Comparison of ENCODE assay signal across 8 cellular contexts in genomic region chr3:49930241-49930690, GRCh38. TPM values are rescaled to one million over a fixed set of nuclear protein-coding genes. Genes with fewer than 3 reads are reported as not detected.
DNase-seq lines count a peak whose midpoint lies in the region; TF ChIP-seq lines count a peak whose summit lies in the region.

No MANE protein-coding gene starts in this region.

- H3K4me1 Mint-ChIP-seq in HFFc6 (ENCODE audit: low read depth) = peaks cover 38% of the 10 kb centered on the region
- H3K4me1 Mint-ChIP-seq in activated T-helper 2 cell treated with anti-CD3 and anti-CD28 coated beads, Interferon-gamma antibody, Interleukin-2, Interleukin-4, amounts not matched to agents 10 μg/mL and 5 μg/mL and 100 μg/mL, durations not matched to agents 14 hours and 24 hours and 36 hours (ENCODE audit: low read depth) = peaks cover 16% of the 10 kb centered on the region

- no peaks in the 10 kb centered on the region for H3K9me3 Mint-ChIP-seq in HFFc6
- H3K9me3 Mint-ChIP-seq in activated T-helper 2 cell treated with anti-CD3 and anti-CD28 coated beads, Interferon-gamma antibody, Interleukin-2, Interleukin-4, amounts not matched to agents 10 μg/mL and 5 μg/mL and 100 μg/mL, durations not matched to agents 14 hours and 24 hours and 36 hours = no peaks in the 10 kb centered on the region

- H3K9me3 ChIP-seq in iPS-15b (ENCODE audit: control insufficient read depth, insufficient read depth, low read length) = no peaks in the 10 kb centered on the region
- no peaks in the 10 kb centered on the region for H3K9me3 ChIP-seq in spleen

- H3K4me3 ChIP-seq in iPS-15b (ENCODE audit: low read depth, low read length) = peak overlapping the region; percentile 79
- peak overlapping the region; percentile 51 to 96 (median 88) for H3K4me3 ChIP-seq in spleen

- no peaks in the 10 kb centered on the region; the same call in 1 of the 2 replicates for H3K27me3 Mint-ChIP-seq in HFFc6 (ENCODE audit: insufficient read depth)
- H3K27me3 Mint-ChIP-seq in activated T-helper 2 cell treated with anti-CD3 and anti-CD28 coated beads, Interferon-gamma antibody, Interleukin-2, Interleukin-4, amounts not matched to agents 10 μg/mL and 5 μg/mL and 100 μg/mL, durations not matched to agents 14 hours and 24 hours and 36 hours (ENCODE audit: low read depth) = no peaks in the 10 kb centered on the region

- no peaks in the 10 kb centered on the region for H3K36me3 ChIP-seq in iPS-15b (ENCODE audit: control insufficient read depth, insufficient read depth, low read length)
- no peaks in the 10 kb centered on the region for H3K36me3 ChIP-seq in spleen

- no peak for DNase-seq in HFFc6
- no peak for DNase-seq in activated T-helper 2 cell treated with anti-CD3 and anti-CD28 coated beads, Interferon-gamma antibody, Interleukin-2, Interleukin-4, amounts not matched to agents 10 μg/mL and 5 μg/mL and 100 μg/mL, durations not matched to agents 14 hours and 24 hours and 36 hours (ENCODE audit: low spot score)
- no peak for DNase-seq in spleen
- no peak for DNase-seq in HT-29 (ENCODE audit: low spot score)
- no peak for DNase-seq in NCI-H1436 treated with DMSO at 0.1 percent for 48 hours (lab: John Stamatoyannopoulos, UW)
- no peak for DNase-seq in stimulated activated naive CD4-positive, alpha-beta T cell (lab: John Stamatoyannopoulos, UW)
- DNase-seq in SKM-1 (lab: John Stamatoyannopoulos, UW; ENCODE audit: unreplicated experiment) = no peak

- H3K4me3 Mint-ChIP-seq in HFFc6 = peak overlapping the region; percentile 94
- peak overlapping the region; percentile 90 for H3K4me3 Mint-ChIP-seq in activated T-helper 2 cell treated with anti-CD3 and anti-CD28 coated beads, Interferon-gamma antibody, Interleukin-2, Interleukin-4, amounts not matched to agents 10 μg/mL and 5 μg/mL and 100 μg/mL, durations not matched to agents 14 hours and 24 hours and 36 hours (ENCODE audit: low read depth)

- no peaks in the 10 kb centered on the region for H3K27me3 ChIP-seq in iPS-15b (ENCODE audit: control insufficient read depth, insufficient read depth, low read length)
- H3K27me3 ChIP-seq in spleen (replicated peaks in 1 of 7) = no peaks in the 10 kb centered on the region

- no peak for TF ChIP-seq POLR2A in spleen (IDR thresholded peaks at IDR 0.05)

- no peak overlapping the region for H3K9ac ChIP-seq in iPS-15b (ENCODE audit: low read depth, low read length)

- intact Hi-C loops in activated T-helper 2 cell treated with anti-CD3 and anti-CD28 coated beads, Interferon-gamma antibody, Interleukin-2, Interleukin-4, amounts not matched to agents 10 μg/mL and 5 μg/mL and 100 μg/mL, durations not matched to agents 14 hours and 24 hours and 36 hours (cut with micrococcal nuclease) = loop anchor here (10.0 kb wide), 1 partner anchor 365 kb away; the partner anchor contains the start of genes HYAL3, IFRD2 and NAA80
- intact Hi-C loops in spleen (cut with DNase I; ENCODE audit: low total_unique reads) = no loop called here

- 61 to 78% (median 70%) methylated on average over 15 of the region's 15 CpGs for WGBS in spleen, 5 donors

- H3K27ac ChIP-seq in spleen = peak overlapping the region; percentile 30 to 92 (median 87)

- no peak for TF ChIP-seq CTCF in HFFc6 (IDR thresholded peaks at IDR 0.05)
- TF ChIP-seq CTCF in spleen (IDR thresholded peaks at IDR 0.05 in 8 of 11, conservative IDR thresholded peaks at IDR 0.05 in 3 of 11) = no peak

- H3K36me3 Mint-ChIP-seq in HFFc6 (ENCODE audit: low read depth) = peaks cover 5% of the 10 kb centered on the region; the same call in 1 of the 2 replicates
- no peaks in the 10 kb centered on the region for H3K36me3 Mint-ChIP-seq in activated T-helper 2 cell treated with anti-CD3 and anti-CD28 coated beads, Interferon-gamma antibody, Interleukin-2, Interleukin-4, amounts not matched to agents 10 μg/mL and 5 μg/mL and 100 μg/mL, durations not matched to agents 14 hours and 24 hours and 36 hours (ENCODE audit: low read depth)

- H3K4me1 ChIP-seq in iPS-15b (ENCODE audit: control insufficient read depth, insufficient read depth, low read length) (peaks cover 10% of the 10 kb centered on the region), spleen (peaks cover 7 to 38% (median 23%) of the 10 kb centered on the region in 6 donors)

- peak overlapping the region; percentile 91 for H3K27ac Mint-ChIP-seq in HFFc6
- H3K27ac Mint-ChIP-seq in activated T-helper 2 cell treated with anti-CD3 and anti-CD28 coated beads, Interferon-gamma antibody, Interleukin-2, Interleukin-4, amounts not matched to agents 10 μg/mL and 5 μg/mL and 100 μg/mL, durations not matched to agents 14 hours and 24 hours and 36 hours = peak overlapping the region; percentile 36

RNA-seq across cellular contexts. Expression of gene MON1A, which starts 0.7 kb away (rescaled TPM):
- 10 to 100 TPM; 13.6 to 20.3 (median 15.7) TPM for total RNA-seq in HFFc6 (2021; fragmentation: NEBNext Ultra II Directional; extraction: Animal tissue kit (Norgen Biotek cat#: 25700))
- 15.1 and 15.7 TPM in 2 replicates for total RNA-seq in activated T-helper 2 cell treated with anti-CD3 and anti-CD28 coated beads, Interferon-gamma antibody, Interleukin-2, Interleukin-4, amounts not matched to agents 10 μg/mL and 5 μg/mL and 100 μg/mL, durations not matched to agents 14 hours and 24 hours and 36 hours
- total RNA-seq in spleen = 1 to 10 TPM; 5.3 to 9.3 (median 7.5) TPM
- polyA plus RNA-seq in spleen = 1 to 10 TPM; 3.4 to 5.9 (median 4.5) TPM
- total RNA-seq in HT-29 (2014; rRNA removed; shearing (Covaris generic)) = 13.6 and 15.1 TPM in 2 replicates

RNA-seq across cellular contexts. Expression of gene RBM6, which starts 9.7 kb away (rescaled TPM):
- 10 to 100 TPM; 32.5 to 41.6 (median 34.5) TPM for total RNA-seq in HFFc6 (2021; fragmentation: NEBNext Ultra II Directional; extraction: Animal tissue kit (Norgen Biotek cat#: 25700))
- 99.2 and 104 TPM in 2 replicates for total RNA-seq in activated T-helper 2 cell treated with anti-CD3 and anti-CD28 coated beads, Interferon-gamma antibody, Interleukin-2, Interleukin-4, amounts not matched to agents 10 μg/mL and 5 μg/mL and 100 μg/mL, durations not matched to agents 14 hours and 24 hours and 36 hours
- 100 to 1,000 TPM; 104 to 191 (median 144) TPM for total RNA-seq in spleen
- 100 to 1,000 TPM; 118 to 320 (median 303) TPM for polyA plus RNA-seq in spleen
- 17.4 and 23.7 TPM in 2 replicates for total RNA-seq in HT-29 (2014; rRNA removed; shearing (Covaris generic))

RNA-seq across cellular contexts. Expression of gene MST1R, which starts 26.6 kb away (rescaled TPM):
- total RNA-seq in HFFc6 (2021; fragmentation: NEBNext Ultra II Directional; extraction: Animal tissue kit (Norgen Biotek cat#: 25700)) = 1 to 10 TPM in 1 of 6 experiments, under 1 TPM in 5; 0.34 to 1.1 (median 0.80) TPM
- 1.2 and 1.3 TPM in 2 replicates for total RNA-seq in activated T-helper 2 cell treated with anti-CD3 and anti-CD28 coated beads, Interferon-gamma antibody, Interleukin-2, Interleukin-4, amounts not matched to agents 10 μg/mL and 5 μg/mL and 100 μg/mL, durations not matched to agents 14 hours and 24 hours and 36 hours
- 1 to 10 TPM; 1.1 to 7.7 (median 2.9) TPM for total RNA-seq in spleen
- 1 to 10 TPM; 2.8 to 3.4 (median 3.2) TPM for polyA plus RNA-seq in spleen
- total RNA-seq in HT-29 (2014; rRNA removed; shearing (Covaris generic)) = 60.3 and 64.4 TPM in 2 replicates
